In genomic region chr5:140664018-140664352, GRCh38 we compare ENCODE assay signal across 6 cellular contexts. TPM values are rescaled to one million over a fixed set of nuclear protein-coding genes. Genes with fewer than 3 reads are reported as not detected.
A peak's percentile ranks its signal among the peaks of the same experiment; 100 is the strongest.
DNase-seq lines count a peak whose midpoint lies in the region; ATAC-seq, FAIRE-seq and TF ChIP-seq lines count a peak whose summit lies in the region.

No MANE protein-coding gene starts in this region.

- H3K9me3 ChIP-seq in SK-N-SH: no peaks in the 10 kb centered on the region
- no peaks in the 10 kb centered on the region for H3K9me3 ChIP-seq in gastroesophageal sphincter
- H3K9me3 ChIP-seq in testis: no peaks in the 10 kb centered on the region

- WGBS in SK-N-SH (ENCODE audit: low lambda C conversion rate): 3% methylated on average over 19 of the region's 19 CpGs
- WGBS in gastroesophageal sphincter (ENCODE audit: low coverage in 1 of 2), 2 donors: 35% methylated on average over 2 to 14 of the region's 19 CpGs
- WGBS in testis, 2 donors: 8 to 11% methylated on average over 19 of the region's 19 CpGs

- TF ChIP-seq POLR2A in gastroesophageal sphincter (IDR thresholded peaks at IDR 0.05) (no peak), testis (IDR thresholded peaks at IDR 0.05) (no peak)

- ATAC-seq in SK-N-SH treated with all-trans-retinoic acid at 6 μM for 48 hours (no peak), gastroesophageal sphincter (no peak), GM19328 (IDR thresholded peaks at IDR 0.05; ENCODE audit: unreplicated experiment) (no peak)

- FAIRE-seq in GM19239 (lab: Jason Lieb, UNC): no peak

- peak overlapping the region; percentile 85 for H3K9ac ChIP-seq in SK-N-SH

- H3F3A ChIP-seq in SK-N-SH (replicated peaks; ENCODE audit: insufficient read depth): peaks cover 27% of the 10 kb centered on the region

- H3K79me2 ChIP-seq in SK-N-SH (ENCODE audit: insufficient read depth): peaks cover 41% of the 10 kb centered on the region

- H3K27me3 ChIP-seq in SK-N-SH (ENCODE audit: insufficient read depth) (no peaks in the 10 kb centered on the region), gastroesophageal sphincter (no peaks in the 10 kb centered on the region), testis (no peaks in the 10 kb centered on the region)

- CTCF ChIA-PET in SK-N-SH (lab: Yijun Ruan, JAX): interaction anchor here (2.5 kb wide), 1 partner anchor 17 kb away, joined by 11 read pairs; the partner anchor contains the start of genes IK and NDUFA2

- intact Hi-C loops in testis (cut with DNase I; ENCODE audit: low total_unique reads): no loop called here

- TF ChIP-seq EP300 in SK-N-SH (IDR thresholded peaks at IDR 0.05; ENCODE audit: borderline replicate concordance in 1 of 2, low read depth in 1 of 2, low read length in 1 of 2) (no peak), gastroesophageal sphincter (IDR thresholded peaks at IDR 0.05) (no peak)

- TF ChIP-seq CTCF in SK-N-SH (IDR thresholded peaks at IDR 0.05) (no peak), gastroesophageal sphincter (IDR thresholded peaks at IDR 0.05) (no peak), testis (IDR thresholded peaks at IDR 0.05) (no peak)

- DNase-seq in SK-N-SH (no peak), testis (no peak), GM19239 (ENCODE audit: insufficient read length, low spot score) (no peak)

- POLR2A ChIA-PET in SK-N-SH (lab: Yijun Ruan, JAX): interaction anchor here (0.6 to 3.1 kb wide), 6 partner anchors 9 to 990 kb away, joined by 3 to 14 read pairs (median 4); partner anchors contain the start of genes DND1, HARS1, HARS2 and IK

- H4K20me1 ChIP-seq in SK-N-SH (ENCODE audit: insufficient read depth): 0 out of 2 replicates have a peak, but pooled peaks cover 5% of the 10 kb centered on the region

- peak overlapping the region; percentile 71 for H3K4me2 ChIP-seq in SK-N-SH

- no peak for TF ChIP-seq RAD21 in SK-N-SH (IDR thresholded peaks at IDR 0.05; ENCODE audit: low read length)

- peak overlapping the region; percentile 82 for H2AFZ ChIP-seq in SK-N-SH (ENCODE audit: low read depth)

- H3K4me3 ChIP-seq in SK-N-SH (ENCODE audit: low read depth in 2 of 2, low read length in 1 of 2) (peak overlapping the region; percentile 78 to 88), gastroesophageal sphincter (peak overlapping the region; percentile 74 to 78), testis (peak overlapping the region; percentile 67 to 83)

- H3K36me3 ChIP-seq in SK-N-SH (replicated peaks in 1 of 2; ENCODE audit: control insufficient read depth in 1 of 2, insufficient read depth in 2 of 2, low read length in 1 of 2) (peaks cover 42 to 65% of the 10 kb centered on the region in 2 experiments), gastroesophageal sphincter (peaks cover 6 to 67% of the 10 kb centered on the region in 2 donors), testis (ENCODE audit: low read depth, missing control alignments) (peaks cover 3% of the 10 kb centered on the region)

- peaks cover 0 to 4% of the 10 kb centered on the region in 2 experiments; a peak in 2 of 4 replicates for H3K4me1 ChIP-seq in SK-N-SH (ENCODE audit: control insufficient read depth in 1 of 2, insufficient read depth in 2 of 2, low read depth in 1 of 2, low read length in 1 of 2)
- peaks cover 0 to 31% (median 9%) of the 10 kb centered on the region in 3 donors for H3K4me1 ChIP-seq in gastroesophageal sphincter
- H3K4me1 ChIP-seq in testis: peaks cover 11% of the 10 kb centered on the region

- no peaks in the 10 kb centered on the region for H3K9me2 ChIP-seq in SK-N-SH

- H3K27ac ChIP-seq in SK-N-SH (ENCODE audit: low read depth in 2 of 2, low read length in 1 of 2) (peak overlapping the region; percentile 89 to 94), gastroesophageal sphincter (peak overlapping the region; percentile 67 to 88 (median 86)), testis (peak overlapping the region; percentile 79)

TF ChIP-seq in SK-N-SH, 30 proteins besides CTCF, POLR2A, EP300 and RAD21 (continues in another document):
- TF ChIP-seq ELF1 (IDR thresholded peaks at IDR 0.05) (no peak), PBX3 (IDR thresholded peaks at IDR 0.05) (no peak), EZH2phosphoT487 (IDR thresholded peaks at IDR 0.05; ENCODE audit: borderline replicate concordance, low read depth) (no peak), TCF12 (IDR thresholded peaks at IDR 0.05) (no peak), NFIC (IDR thresholded peaks at IDR 0.05; ENCODE audit: borderline replicate concordance) (no peak), IRF3 (IDR thresholded peaks at IDR 0.05; ENCODE audit: low read depth, low read length) (no peak)

TF ChIP-seq in SK-N-SH treated with all-trans-retinoic acid at 6 μM for 48 hours, 23 proteins besides CTCF, POLR2A, EP300 and RAD21 (continues in another document):
- TF ChIP-seq GLIS3 (CRISPR knock-in tag; IDR thresholded peaks at IDR 0.05): no peak
- TF ChIP-seq ZC3H10 (CRISPR knock-in tag; IDR thresholded peaks at IDR 0.05): no peak
- TF ChIP-seq ZFP3 (CRISPR knock-in tag; IDR thresholded peaks at IDR 0.05): no peak
- TF ChIP-seq TSHZ2 (CRISPR knock-in tag; IDR thresholded peaks at IDR 0.05): no peak
- TF ChIP-seq SNAI2 (CRISPR knock-in tag; IDR thresholded peaks at IDR 0.05): no peak
- no peak for TF ChIP-seq TOX (CRISPR knock-in tag; IDR thresholded peaks at IDR 0.05; ENCODE audit: borderline replicate concordance)
- no peak for TF ChIP-seq OSR1 (CRISPR knock-in tag; IDR thresholded peaks at IDR 0.05)
- no peak for TF ChIP-seq ARNTL (CRISPR knock-in tag; IDR thresholded peaks at IDR 0.05; ENCODE audit: borderline replicate concordance, low read depth)
- no peak for TF ChIP-seq ZNF565 (CRISPR knock-in tag; conservative IDR thresholded peaks at IDR 0.05; ENCODE audit: low read depth)
- TF ChIP-seq ZNF70 (CRISPR knock-in tag; IDR thresholded peaks at IDR 0.05): no peak
- TF ChIP-seq RARB (CRISPR knock-in tag; IDR thresholded peaks at IDR 0.05): no peak

RNA-seq across cellular contexts. Expression of gene WDR55, which starts 0.7 kb away (rescaled TPM):
- polyA plus RNA-seq in SK-N-SH (2012; rRNA removed) (28.3 and 32.7 TPM in 2 replicates), testis (ENCODE audit: insufficient read depth, low read depth, low replicate concordance) (11.7 TPM)
- 13.6 and 18.0 TPM in 2 replicates for polyA plus RNA-seq in SK-N-SH (2012; cell fraction: cytosol; rRNA removed)
- 78.7 and 109 TPM in 2 replicates for polyA plus RNA-seq in SK-N-SH (2012; cell fraction: nucleus; rRNA removed)
- total RNA-seq in gastroesophageal sphincter (10 to 100 TPM; 15.6 to 25.1 (median 16.9) TPM), testis (10 to 100 TPM; 17.6 to 21.1 TPM)

RNA-seq across cellular contexts. Expression of gene DND1, which starts 9.4 kb away (rescaled TPM):
- polyA plus RNA-seq in SK-N-SH (2012; rRNA removed) (1.2 and 2.1 TPM in 2 replicates), testis (ENCODE audit: insufficient read depth, low read depth, low replicate concordance) (21.8 TPM)
- 0.30 and 0.52 TPM in 2 replicates for polyA plus RNA-seq in SK-N-SH (2012; cell fraction: cytosol; rRNA removed)
- 12.2 and 14.4 TPM in 2 replicates for polyA plus RNA-seq in SK-N-SH (2012; cell fraction: nucleus; rRNA removed)
- total RNA-seq in gastroesophageal sphincter (under 1 TPM in 3 of 4 donors, not detected in 1; 0.19 to 0.67 (median 0.62) TPM), testis (10 to 100 TPM; 31.8 to 47.2 TPM)

RNA-seq across cellular contexts. Expression of gene IK, which starts 16.4 kb away (rescaled TPM):
- polyA plus RNA-seq in SK-N-SH (2012; rRNA removed): 105 and 113 TPM in 2 replicates
- polyA plus RNA-seq in SK-N-SH (2012; cell fraction: cytosol; rRNA removed): 117 and 145 TPM in 2 replicates
- polyA plus RNA-seq in SK-N-SH (2012; cell fraction: nucleus; rRNA removed): 125 and 162 TPM in 2 replicates
- total RNA-seq in gastroesophageal sphincter: 100 to 1,000 TPM; 130 to 168 (median 131) TPM
- total RNA-seq in testis: 100 to 1,000 TPM; 160 to 192 TPM
- polyA plus RNA-seq in testis (ENCODE audit: insufficient read depth, low read depth, low replicate concordance): 187 TPM

RNA-seq across cellular contexts. Expression of gene NDUFA2, which starts 16.6 kb away (rescaled TPM):
- polyA plus RNA-seq in SK-N-SH (2012; rRNA removed) (202 and 211 TPM in 2 replicates), testis (ENCODE audit: insufficient read depth, low read depth, low replicate concordance) (116 TPM)
- polyA plus RNA-seq in SK-N-SH (2012; cell fraction: cytosol; rRNA removed): 169 and 194 TPM in 2 replicates
- 76.0 and 149 TPM in 2 replicates for polyA plus RNA-seq in SK-N-SH (2012; cell fraction: nucleus; rRNA removed)
- total RNA-seq in gastroesophageal sphincter (10 to 100 TPM; 38.6 to 61.5 (median 46.1) TPM), testis (100 to 1,000 TPM in 1 of 2 donors, 10 to 100 TPM in 1; 82.6 to 109 TPM)

RNA-seq across cellular contexts. Expression of gene TMCO6, which starts 24.7 kb away (rescaled TPM):
- polyA plus RNA-seq in SK-N-SH (2012; rRNA removed) (27.7 and 31.7 TPM in 2 replicates), testis (ENCODE audit: insufficient read depth, low read depth, low replicate concordance) (34.5 TPM)
- polyA plus RNA-seq in SK-N-SH (2012; cell fraction: cytosol; rRNA removed): 9.7 and 19.8 TPM in 2 replicates
- polyA plus RNA-seq in SK-N-SH (2012; cell fraction: nucleus; rRNA removed): 126 and 254 TPM in 2 replicates
- total RNA-seq in gastroesophageal sphincter (10 to 100 TPM; 10.9 to 72.1 (median 26.7) TPM), testis (100 to 1,000 TPM in 1 of 2 donors, 10 to 100 TPM in 1; 58.0 to 103 TPM)

Comparison
In these comparisons a context has a peak if more than half of its experiments do, and no peak if none do; other contexts are left out.
1. RNA of gene DND1, which starts 9.4 kb away (total RNA-seq): 31.8 to 47.2 TPM in testis; 0.19 to 0.67 TPM in gastroesophageal sphincter; every median in the first group is over 10 times any median in the second.
2. Peak in every context shown above with its lines, with median percentiles within 50 percentile points of each other: H3K27ac ChIP-seq and H3K4me3 ChIP-seq.